In the genomic region with DNA sequence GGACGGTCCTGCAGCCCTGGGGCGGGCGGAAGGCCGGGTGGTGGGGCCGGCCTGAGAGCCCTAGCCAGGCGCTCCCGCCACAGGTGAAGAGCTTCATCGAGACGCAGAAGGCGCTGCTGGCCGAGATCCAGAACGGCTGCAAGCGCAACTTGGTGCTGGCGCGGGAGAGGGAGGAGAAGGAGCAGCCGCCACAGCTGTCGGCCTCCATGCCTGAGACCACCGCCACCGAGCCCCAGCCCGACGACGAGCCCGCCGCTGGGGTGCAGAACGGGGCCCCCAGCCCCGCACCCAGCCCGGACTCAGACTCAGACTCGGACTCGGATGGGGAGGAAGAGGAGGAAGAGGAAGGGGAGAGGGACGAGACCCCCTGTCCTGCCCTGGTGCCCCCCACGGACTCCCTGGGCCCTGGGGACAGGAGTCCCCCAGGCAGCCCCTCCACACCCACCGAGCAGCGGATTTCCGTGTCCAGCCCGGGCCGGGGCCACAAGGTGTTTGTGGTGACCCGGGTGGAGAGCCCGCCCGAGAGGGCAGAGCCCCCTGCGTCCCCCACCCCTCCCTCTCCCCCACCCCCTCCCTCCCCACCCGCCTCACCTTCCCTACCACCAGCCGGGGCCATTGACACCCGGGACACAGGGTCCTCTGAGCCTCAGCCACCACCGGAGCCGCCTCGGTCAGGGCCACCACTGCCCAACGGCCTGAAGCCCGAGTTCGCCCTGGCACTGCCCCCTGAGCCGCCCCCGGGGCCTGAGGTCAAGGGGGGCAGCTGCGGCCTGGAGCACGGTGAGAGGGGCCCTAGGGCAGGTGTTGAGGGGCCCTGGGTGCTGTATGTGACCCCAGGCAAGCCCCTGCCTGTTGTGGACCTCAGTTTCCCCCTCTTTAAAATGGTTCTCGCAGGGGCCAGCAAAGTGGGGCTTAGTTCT, we compare ENCODE assay signal across 1 cellular context.
TF ChIP-seq lines count a peak whose summit lies in the region.

No MANE protein-coding gene starts in this region.

TF ChIP-seq in HepG2, 621 proteins besides CTCF, POLR2A, EP300 and RAD21:
- TF ChIP-seq NR2F1 (CRISPR knock-in tag; IDR thresholded peaks at IDR 0.05) (no peak), ZNF530 (CRISPR knock-in tag; IDR thresholded peaks at IDR 0.05; ENCODE audit: low read depth) (no peak), RFXANK (CRISPR knock-in tag; IDR thresholded peaks at IDR 0.05) (no peak), ARHGAP35 (CRISPR knock-in tag; IDR thresholded peaks at IDR 0.05; ENCODE audit: borderline replicate concordance) (no peak), MEIS2 (CRISPR knock-in tag; IDR thresholded peaks at IDR 0.05) (no peak), PCBP1 (IDR thresholded peaks at IDR 0.05; ENCODE audit: borderline replicate concordance, low read depth, low read length) (peak; percentile 77; the same call in 1 of the 2 replicates), HNRNPK (IDR thresholded peaks at IDR 0.05; ENCODE audit: low read depth, low read length, poor library complexity, severe bottlenecking) (peak; percentile 86)
- TF ChIP-seq, protein P1, sequence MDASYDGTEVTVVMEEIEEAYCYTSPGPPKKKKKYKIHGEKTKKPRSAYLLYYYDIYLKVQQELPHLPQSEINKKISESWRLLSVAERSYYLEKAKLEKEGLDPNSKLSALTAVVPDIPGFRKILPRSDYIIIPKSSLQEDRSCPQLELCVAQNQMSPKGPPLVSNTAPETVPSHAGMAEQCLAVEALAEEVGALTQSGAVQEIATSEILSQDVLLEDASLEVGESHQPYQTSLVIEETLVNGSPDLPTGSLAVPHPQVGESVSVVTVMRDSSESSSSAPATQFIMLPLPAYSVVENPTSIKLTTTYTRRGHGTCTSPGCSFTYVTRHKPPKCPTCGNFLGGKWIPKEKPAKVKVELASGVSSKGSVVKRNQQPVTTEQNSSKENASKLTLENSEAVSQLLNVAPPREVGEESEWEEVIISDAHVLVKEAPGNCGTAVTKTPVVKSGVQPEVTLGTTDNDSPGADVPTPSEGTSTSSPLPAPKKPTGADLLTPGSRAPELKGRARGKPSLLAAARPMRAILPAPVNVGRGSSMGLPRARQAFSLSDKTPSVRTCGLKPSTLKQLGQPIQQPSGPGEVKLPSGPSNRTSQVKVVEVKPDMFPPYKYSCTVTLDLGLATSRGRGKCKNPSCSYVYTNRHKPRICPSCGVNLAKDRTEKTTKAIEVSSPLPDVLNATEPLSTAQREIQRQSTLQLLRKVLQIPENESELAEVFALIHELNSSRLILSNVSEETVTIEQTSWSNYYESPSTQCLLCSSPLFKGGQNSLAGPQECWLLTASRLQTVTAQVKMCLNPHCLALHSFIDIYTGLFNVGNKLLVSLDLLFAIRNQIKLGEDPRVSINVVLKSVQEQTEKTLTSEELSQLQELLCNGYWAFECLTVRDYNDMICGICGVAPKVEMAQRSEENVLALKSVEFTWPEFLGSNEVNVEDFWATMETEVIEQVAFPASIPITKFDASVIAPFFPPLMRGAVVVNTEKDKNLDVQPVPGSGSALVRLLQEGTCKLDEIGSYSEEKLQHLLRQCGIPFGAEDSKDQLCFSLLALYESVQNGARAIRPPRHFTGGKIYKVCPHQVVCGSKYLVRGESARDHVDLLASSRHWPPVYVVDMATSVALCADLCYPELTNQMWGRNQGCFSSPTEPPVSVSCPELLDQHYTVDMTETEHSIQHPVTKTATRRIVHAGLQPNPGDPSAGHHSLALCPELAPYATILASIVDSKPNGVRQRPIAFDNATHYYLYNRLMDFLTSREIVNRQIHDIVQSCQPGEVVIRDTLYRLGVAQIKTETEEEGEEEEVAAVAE (CRISPR knock-in tag; IDR thresholded peaks at IDR 0.05; ENCODE audit: borderline replicate concordance) = no peak
